ENCODE assay signal across 2 cellular contexts in the genomic region with DNA sequence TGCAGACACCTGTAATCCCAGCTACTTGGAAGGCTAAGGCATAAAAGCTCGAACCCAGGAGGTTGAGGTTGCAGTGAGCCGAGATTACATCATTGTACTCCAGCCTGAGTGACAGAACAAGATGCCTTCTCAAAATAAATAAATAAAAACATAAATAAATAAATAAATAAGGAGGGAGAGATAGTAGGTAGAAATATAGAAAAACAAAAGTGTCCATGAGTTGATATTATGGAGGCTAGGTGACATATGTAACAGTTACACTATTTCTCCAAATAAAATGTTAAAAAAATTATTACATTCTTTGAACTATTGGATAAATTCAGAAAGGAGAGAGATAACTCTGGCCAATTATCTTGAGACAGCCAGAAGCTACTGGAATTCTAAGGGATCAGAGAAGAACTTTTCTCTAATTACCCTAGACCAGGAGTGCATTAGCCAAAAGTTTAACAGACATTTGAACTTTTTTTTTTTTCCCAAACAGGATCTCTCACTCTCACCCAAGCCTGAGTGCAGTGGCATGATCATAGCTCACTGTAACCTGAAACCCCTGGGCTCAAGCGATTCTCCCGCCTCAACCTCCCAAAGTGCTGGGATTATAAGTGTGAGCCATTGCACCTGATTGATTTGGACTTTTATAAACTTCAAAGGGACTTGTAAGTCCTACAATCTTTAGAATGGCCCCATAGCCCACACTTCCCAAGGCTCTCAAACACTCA.
TF ChIP-seq lines count a peak whose summit lies in the region.

No MANE protein-coding gene starts in this region.

TF ChIP-seq in HEK293, 187 proteins besides CTCF, POLR2A, EP300 and RAD21 (continued from another document and continues in another):
- TF ChIP-seq PATZ1 (tag by site-specific recombination; IDR thresholded peaks at IDR 0.05) (no peak), ZNF248 (tag by site-specific recombination; IDR thresholded peaks at IDR 0.05) (no peak), ZNF37A (tag by site-specific recombination; IDR thresholded peaks at IDR 0.05) (no peak), SCRT1 (tag by site-specific recombination; IDR thresholded peaks at IDR 0.05; ENCODE audit: borderline replicate concordance) (no peak), ZNF324 (tag by site-specific recombination; IDR thresholded peaks at IDR 0.05) (no peak), ZNF530 (tag by site-specific recombination; IDR thresholded peaks at IDR 0.05; ENCODE audit: low read depth) (peak; percentile 81; the same call in 1 of the 2 replicates), HOXC10 (CRISPR knock-in tag; IDR thresholded peaks at IDR 0.05) (no peak), ZNF266 (tag by site-specific recombination; IDR thresholded peaks at IDR 0.05; ENCODE audit: low read depth) (peak; percentile 92; the same call in 1 of the 2 replicates), ZNF555 (tag by site-specific recombination; conservative IDR thresholded peaks at IDR 0.05) (no peak; the same call in 1 of the 2 replicates), ZNF146 (tag by site-specific recombination; IDR thresholded peaks at IDR 0.05) (no peak), ZNF350 (tag by site-specific recombination; IDR thresholded peaks at IDR 0.05) (no peak), ZNF354C (tag by site-specific recombination; IDR thresholded peaks at IDR 0.05; ENCODE audit: borderline replicate concordance, low read depth) (peak; percentile 90; the same call in 1 of the 2 replicates), ZNF362 (tag by site-specific recombination; IDR thresholded peaks at IDR 0.05) (peak; percentile 96), REPIN1 (tag by site-specific recombination; IDR thresholded peaks at IDR 0.05; ENCODE audit: low read depth) (0 out of 2 replicates have a peak, but pooled peaks have one; percentile 49), ZSCAN18 (tag by site-specific recombination; IDR thresholded peaks at IDR 0.05) (no peak), ZNF132 (tag by site-specific recombination; IDR thresholded peaks at IDR 0.05; ENCODE audit: borderline replicate concordance) (no peak), BCL11B (tag by site-specific recombination; IDR thresholded peaks at IDR 0.05; ENCODE audit: low read depth) (no peak)
- TF ChIP-seq, protein P1, sequence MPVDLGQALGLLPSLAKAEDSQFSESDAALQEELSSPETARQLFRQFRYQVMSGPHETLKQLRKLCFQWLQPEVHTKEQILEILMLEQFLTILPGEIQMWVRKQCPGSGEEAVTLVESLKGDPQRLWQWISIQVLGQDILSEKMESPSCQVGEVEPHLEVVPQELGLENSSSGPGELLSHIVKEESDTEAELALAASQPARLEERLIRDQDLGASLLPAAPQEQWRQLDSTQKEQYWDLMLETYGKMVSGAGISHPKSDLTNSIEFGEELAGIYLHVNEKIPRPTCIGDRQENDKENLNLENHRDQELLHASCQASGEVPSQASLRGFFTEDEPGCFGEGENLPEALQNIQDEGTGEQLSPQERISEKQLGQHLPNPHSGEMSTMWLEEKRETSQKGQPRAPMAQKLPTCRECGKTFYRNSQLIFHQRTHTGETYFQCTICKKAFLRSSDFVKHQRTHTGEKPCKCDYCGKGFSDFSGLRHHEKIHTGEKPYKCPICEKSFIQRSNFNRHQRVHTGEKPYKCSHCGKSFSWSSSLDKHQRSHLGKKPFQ (tag by site-specific recombination; IDR thresholded peaks at IDR 0.05), result no peak
- TF ChIP-seq, protein P2, sequence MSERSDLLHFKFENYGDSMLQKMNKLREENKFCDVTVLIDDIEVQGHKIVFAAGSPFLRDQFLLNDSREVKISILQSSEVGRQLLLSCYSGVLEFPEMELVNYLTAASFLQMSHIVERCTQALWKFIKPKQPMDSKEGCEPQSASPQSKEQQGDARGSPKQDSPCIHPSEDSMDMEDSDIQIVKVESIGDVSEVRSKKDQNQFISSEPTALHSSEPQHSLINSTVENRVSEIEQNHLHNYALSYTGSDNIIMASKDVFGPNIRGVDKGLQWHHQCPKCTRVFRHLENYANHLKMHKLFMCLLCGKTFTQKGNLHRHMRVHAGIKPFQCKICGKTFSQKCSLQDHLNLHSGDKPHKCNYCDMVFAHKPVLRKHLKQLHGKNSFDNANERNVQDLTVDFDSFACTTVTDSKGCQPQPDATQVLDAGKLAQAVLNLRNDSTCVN (tag by site-specific recombination; optimal IDR thresholded peaks at IDR 0.05), result no peak

TF ChIP-seq in K562, 482 proteins besides CTCF, POLR2A, EP300 and RAD21 (continued from another document):
- TF ChIP-seq MGA (IDR thresholded peaks at IDR 0.05), result no peak
- TF ChIP-seq ESRRB (CRISPR knock-in tag; IDR thresholded peaks at IDR 0.05; ENCODE audit: borderline replicate concordance), result no peak
- no peak for TF ChIP-seq ZNF165 (CRISPR knock-in tag; IDR thresholded peaks at IDR 0.05; ENCODE audit: borderline replicate concordance)
- TF ChIP-seq BRD9 (IDR thresholded peaks at IDR 0.05; ENCODE audit: low read depth, partially characterized antibody), result no peak
- TF ChIP-seq, protein P3, sequence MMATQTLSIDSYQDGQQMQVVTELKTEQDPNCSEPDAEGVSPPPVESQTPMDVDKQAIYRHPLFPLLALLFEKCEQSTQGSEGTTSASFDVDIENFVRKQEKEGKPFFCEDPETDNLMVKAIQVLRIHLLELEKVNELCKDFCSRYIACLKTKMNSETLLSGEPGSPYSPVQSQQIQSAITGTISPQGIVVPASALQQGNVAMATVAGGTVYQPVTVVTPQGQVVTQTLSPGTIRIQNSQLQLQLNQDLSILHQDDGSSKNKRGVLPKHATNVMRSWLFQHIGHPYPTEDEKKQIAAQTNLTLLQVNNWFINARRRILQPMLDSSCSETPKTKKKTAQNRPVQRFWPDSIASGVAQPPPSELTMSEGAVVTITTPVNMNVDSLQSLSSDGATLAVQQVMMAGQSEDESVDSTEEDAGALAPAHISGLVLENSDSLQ (IDR thresholded peaks at IDR 0.05), result peak; percentile 50
TF ChIP-seq in K562: peak in this region for 3.
